8 cellular contexts compared by ENCODE assay signal in the genomic region with DNA sequence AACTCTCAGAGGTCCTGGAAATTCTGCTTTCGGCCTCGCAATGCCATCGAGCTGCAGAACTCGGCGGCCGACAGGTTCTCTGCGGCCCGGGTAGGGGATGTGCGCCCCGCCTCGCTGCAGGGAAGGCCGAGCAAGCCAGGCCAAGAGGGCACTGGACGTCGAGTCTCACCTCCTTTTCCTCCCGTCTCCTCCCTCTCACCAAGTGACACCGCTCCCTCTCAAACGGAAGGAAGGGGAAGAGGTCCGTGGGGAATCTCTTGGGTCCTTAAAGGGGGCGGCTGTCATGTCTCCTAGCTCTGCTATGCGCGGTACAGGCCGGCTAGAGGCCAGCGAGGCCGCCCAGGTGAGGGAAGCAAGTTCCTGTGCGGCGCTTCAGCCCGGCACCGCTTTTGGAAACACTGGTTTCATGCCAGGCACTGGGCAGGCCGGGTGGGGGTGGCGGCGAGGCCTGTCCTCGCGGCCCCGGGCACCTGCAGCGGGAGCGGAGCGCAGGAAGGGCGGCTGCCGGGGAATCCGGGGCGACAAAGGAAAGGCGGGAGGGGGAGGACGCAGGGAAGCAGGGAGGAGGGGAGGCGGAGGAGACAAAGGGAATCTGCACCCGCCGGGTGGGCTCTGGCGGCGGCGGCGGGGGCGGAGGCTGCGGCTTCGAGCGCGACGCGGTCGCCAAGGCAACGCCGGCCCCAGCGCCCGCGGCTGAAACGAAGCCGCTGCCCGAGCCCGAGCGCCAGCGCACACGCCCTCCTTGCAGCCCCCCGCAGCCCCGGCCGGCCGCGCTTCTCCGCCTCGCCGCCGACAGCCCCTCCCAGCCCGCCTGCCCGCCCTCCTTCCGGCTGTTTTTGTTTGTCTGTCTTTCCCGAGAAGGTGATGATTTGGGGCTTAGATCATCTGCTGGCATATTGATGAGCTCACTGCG. TPM values are rescaled to one million over a fixed set of nuclear protein-coding genes. Genes with fewer than 3 reads are reported as not detected.
DNase-seq lines count a peak whose midpoint lies in the region; ATAC-seq lines count a peak whose summit lies in the region.

No MANE protein-coding gene starts in this region.

- no peaks in the 10 kb centered on the region for H3K27me3 Mint-ChIP-seq in T-helper 2 cell treated with Interferon-gamma antibody and Interleukin-4, amounts not matched to agents 5 μg/mL and 100 μg/mL, for 36 hours (ENCODE audit: low read depth)

- H3K36me3 Mint-ChIP-seq in T-helper 2 cell treated with Interferon-gamma antibody and Interleukin-4, amounts not matched to agents 5 μg/mL and 100 μg/mL, for 36 hours (ENCODE audit: low read depth): no peaks in the 10 kb centered on the region

- H3K4me3 Mint-ChIP-seq in T-helper 2 cell treated with Interferon-gamma antibody and Interleukin-4, amounts not matched to agents 5 μg/mL and 100 μg/mL, for 36 hours: peak overlapping the region; percentile 87

- no peaks in the 10 kb centered on the region for H3K9me3 Mint-ChIP-seq in T-helper 2 cell treated with Interferon-gamma antibody and Interleukin-4, amounts not matched to agents 5 μg/mL and 100 μg/mL, for 36 hours

- H3K27ac Mint-ChIP-seq in T-helper 2 cell treated with Interferon-gamma antibody and Interleukin-4, amounts not matched to agents 5 μg/mL and 100 μg/mL, for 36 hours: peak overlapping the region; percentile 96

- ATAC-seq in HG03520 (IDR thresholded peaks at IDR 0.05; ENCODE audit: unreplicated experiment): no peak
- no peak for ATAC-seq in GM21737 (IDR thresholded peaks at IDR 0.05; ENCODE audit: unreplicated experiment)

- H3K4me1 Mint-ChIP-seq in T-helper 2 cell treated with Interferon-gamma antibody and Interleukin-4, amounts not matched to agents 5 μg/mL and 100 μg/mL, for 36 hours (ENCODE audit: low read depth): peaks cover 63% of the 10 kb centered on the region

- in situ Hi-C loops in Caki2 (cut with HindIII; ENCODE audit: low pct_unique_long_range_greater_than_20kb, low sequenced_read_pairs) (no loop called here), T47D (cut with HindIII; ENCODE audit: low pct_unique_long_range_greater_than_20kb, low sequenced_read_pairs) (no loop called here)

- DNase-seq in Caki2 (ENCODE audit: low read depth): peak; percentile 23
- peak; percentile 56 for DNase-seq in M059J (ENCODE audit: low read depth)
- peak; percentile 60 for DNase-seq in T-helper 2 cell treated with Interferon-gamma antibody and Interleukin-4, amounts not matched to agents 5 μg/mL and 100 μg/mL, for 36 hours (ENCODE audit: low spot score)
- peak; percentile 60 to 72 for DNase-seq in T47D (ENCODE audit: low read depth in 1 of 2, low spot score in 1 of 2)
- DNase-seq in iPS-NIHi7 (ENCODE audit: extremely low spot score): peak; percentile 91
- peak; percentile 41 for DNase-seq in stimulated activated CD4-positive, alpha-beta T cell treated with anti-CD3 and anti-CD28 coated beads, Interleukin-2, amount 100 ng/mL, for 4 hours (ENCODE audit: low read depth)

RNA-seq across cellular contexts. Expression of gene CDK5R1, which starts 32.3 kb away (rescaled TPM):
- total RNA-seq in Caki2 (2014; rRNA removed; shearing (Covaris generic); ENCODE audit: low replicate concordance): 0.87 and 4.5 TPM in 2 replicates
- total RNA-seq in M059J (2014; rRNA removed; shearing (Covaris generic)): 2.8 and 3.7 TPM in 2 replicates

Comparison
In these comparisons a context has a peak if more than half of its experiments do, and no peak if none do; other contexts are left out.
1. DNase-seq: peak in every context shown above with its lines; median percentile 91 in iPS-NIHi7; 66 in T47D; 60 in T-helper 2 cell treated with Interferon-gamma antibody and Interleukin-4, amounts not matched to agents 5 μg/mL and 100 μg/mL, for 36 hours; 56 in M059J; 41 in stimulated activated CD4-positive, alpha-beta T cell treated with anti-CD3 and anti-CD28 coated beads, Interleukin-2, amount 100 ng/mL, for 4 hours; 23 in Caki2.